16 cellular contexts compared by ENCODE assay signal in genomic region chr1:221664253-221664652, GRCh38.
DNase-seq lines count a peak whose midpoint lies in the region; ATAC-seq and TF ChIP-seq lines count a peak whose summit lies in the region.
"Had no signal": no experiment of that assay in that cellular context is flagged by ENCODE, and none has a peak within 500 bp of the region (broad histone marks: within the 10 kb centered on the region; RNA-seq: fewer than 3 reads in every experiment).

No MANE protein-coding gene starts in this region.

- no peak overlapping the region for H3K4me3 ChIP-seq in BE2C (ENCODE audit: low read depth, low read length)
- no peak overlapping the region for H3K4me3 ChIP-seq in H7 (ENCODE audit: insufficient read depth, low read depth, low read length)
- H3K4me3 ChIP-seq: MG63, SJSA1 had no signal

- TF ChIP-seq CTCF in BE2C (IDR thresholded peaks at IDR 0.05; ENCODE audit: low read depth, low read length) = peak; percentile 26; the same call in 1 of the 2 replicates
- TF ChIP-seq CTCF in foreskin keratinocyte (conservative IDR thresholded peaks at IDR 0.05) = peak; percentile 22
- TF ChIP-seq CTCF in mesothelial cell of epicardium (IDR thresholded peaks at IDR 0.05; ENCODE audit: unreplicated experiment) = no peak

- H3K27me3 Mint-ChIP-seq in mesothelial cell of epicardium (ENCODE audit: low read depth) = no peaks in the 10 kb centered on the region

- intact Hi-C loops in sciatic nerve (cut with DNase I) = no loop called here

- no peak overlapping the region for H3K27ac Mint-ChIP-seq in mesothelial cell of epicardium
- H3K27ac Mint-ChIP-seq: CD4-positive, alpha-beta T cell had no signal

- H3K4me1 Mint-ChIP-seq in mesothelial cell of epicardium = peaks cover 5% of the 10 kb centered on the region

- H3K4me3 Mint-ChIP-seq in mesothelial cell of epicardium = no peak overlapping the region
- H3K4me3 Mint-ChIP-seq: CD4-positive, alpha-beta T cell had no signal

- no peaks in the 10 kb centered on the region for H3K9me3 ChIP-seq in BE2C
- H3K9me3 ChIP-seq: MG63, SJSA1 had no signal

- H3K4me1 ChIP-seq in BE2C (peaks cover 17% of the 10 kb centered on the region), foreskin keratinocyte (peaks cover 12% of the 10 kb centered on the region)
- H3K4me1 ChIP-seq: SJSA1 had no signal

- H3K36me3 Mint-ChIP-seq in mesothelial cell of epicardium = peaks cover 4% of the 10 kb centered on the region

- no peaks in the 10 kb centered on the region for H3K36me3 ChIP-seq in BE2C
- H3K36me3 ChIP-seq in H7 (replicated peaks; ENCODE audit: control insufficient read depth, insufficient read depth, low read length) = no peaks in the 10 kb centered on the region
- H3K36me3 ChIP-seq: MG63, SJSA1 had no signal

- H3K9me3 Mint-ChIP-seq in mesothelial cell of epicardium = peaks cover 15% of the 10 kb centered on the region
- H3K9me3 Mint-ChIP-seq: CD4-positive, alpha-beta T cell had no signal

- peak; percentile 15 for DNase-seq in BE2C
- peak; percentile 10 for DNase-seq in H7
- peak; percentile 75 for DNase-seq in NCI-H69 (lab: John Stamatoyannopoulos, UW)
- DNase-seq in foreskin keratinocyte = no peak
- no peak for DNase-seq in sciatic nerve (ENCODE audit: low spot score)
- DNase-seq in mesothelial cell of epicardium (ENCODE audit: low spot score in 2 of 2, unreplicated experiment in 2 of 2) = no peak
- no peak for DNase-seq in NCI-H2196 (lab: John Stamatoyannopoulos, UW; ENCODE audit: unreplicated experiment)
- no peak for DNase-seq in middle frontal gyrus (ENCODE audit: extremely low spot score, low spot score)
- DNase-seq: AML-193; CD4-positive, alpha-beta T cell; GF-D8; MG63; NCI-H1092 treated with DMSO at 0.1 percent for 48 hours; NCI-H2029 had no signal

- ATAC-seq in foreskin keratinocyte = no peak
- ATAC-seq in sciatic nerve = no peak

- no peaks in the 10 kb centered on the region for H3K27me3 ChIP-seq in BE2C
- no peaks in the 10 kb centered on the region for H3K27me3 ChIP-seq in H7 (ENCODE audit: control insufficient read depth, insufficient read depth, low read length)
- no peaks in the 10 kb centered on the region for H3K27me3 ChIP-seq in foreskin keratinocyte
- H3K27me3 ChIP-seq: MG63, SJSA1 had no signal

- H3K27ac ChIP-seq in foreskin keratinocyte = no peak overlapping the region
- H3K27ac ChIP-seq: KMS-11, SJSA1 had no signal

Comparison
In these comparisons a context has a peak if more than half of its experiments do, and no peak if none do; other contexts are left out.
1. DNase-seq: peak in BE2C (single experiment), H7 (single experiment) and NCI-H69 (single experiment); none in foreskin keratinocyte (0 of 2), sciatic nerve (single experiment), mesothelial cell of epicardium (0 of 2), NCI-H2196 (single experiment) and middle frontal gyrus (single experiment).